Comparison of ENCODE assay signal across 17 cellular contexts in the genomic region with DNA sequence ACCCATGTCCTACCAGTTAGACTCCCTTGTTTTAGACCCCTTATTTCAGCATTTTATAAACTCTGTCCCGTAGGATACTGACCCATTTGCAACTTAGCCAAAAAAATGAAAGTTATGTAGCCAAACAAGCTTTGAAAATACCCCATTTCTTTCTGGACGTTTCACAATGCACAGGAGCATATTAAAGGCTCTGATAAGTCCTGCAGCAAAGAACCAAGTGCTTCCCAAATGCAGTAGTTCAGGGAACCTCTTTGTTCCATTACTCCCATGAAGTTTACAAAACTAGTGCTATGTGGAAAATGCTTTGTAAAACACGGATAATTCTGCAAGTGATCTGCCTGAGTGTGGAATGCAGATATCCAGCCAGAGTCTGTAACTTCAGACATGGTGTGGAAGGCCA. TPM values are rescaled to one million over a fixed set of nuclear protein-coding genes. Genes with fewer than 3 reads are reported as not detected.
DNase-seq lines count a peak whose midpoint lies in the region; ATAC-seq, FAIRE-seq and TF ChIP-seq lines count a peak whose summit lies in the region.
"Had no signal": no experiment of that assay in that cellular context is flagged by ENCODE, and none has a peak within 500 bp of the region (broad histone marks: within the 10 kb centered on the region; RNA-seq: fewer than 3 reads in every experiment).

No MANE protein-coding gene starts in this region.

- no peak overlapping the region for H3K4me3 ChIP-seq in BLaER1
- H3K4me3 ChIP-seq: GM23248 had no signal

- no peaks in the 10 kb centered on the region for H4K20me1 ChIP-seq in BLaER1

- H3K27me3 ChIP-seq in BLaER1, result no peaks in the 10 kb centered on the region

- peaks cover 75% of the 10 kb centered on the region for H3K4me1 Mint-ChIP-seq in activated B cell treated with CpG ODN at 0.5 μM for 24 hours
- peaks cover 79% of the 10 kb centered on the region for H3K4me1 Mint-ChIP-seq in stimulated activated memory B cell treated with anti-CD40 and anti-IgM and Interleukin-4, amounts not matched to agents 10 μg/mL and 1 μg/mL and 100 μg/mL, for 72 hours

- no peak overlapping the region for H3K4me3 Mint-ChIP-seq in activated B cell treated with CpG ODN at 0.5 μM for 24 hours
- no peak overlapping the region for H3K4me3 Mint-ChIP-seq in stimulated activated memory B cell treated with anti-CD40 and anti-IgM and Interleukin-4, amounts not matched to agents 10 μg/mL and 1 μg/mL and 100 μg/mL, for 72 hours

- peak overlapping the region; percentile 64 for H3K4me2 ChIP-seq in BLaER1

- H3K9me3 ChIP-seq in BLaER1, result no peaks in the 10 kb centered on the region
- H3K9me3 ChIP-seq: BE2C, Caco-2 had no signal

- no peak for ATAC-seq in activated B cell treated with CpG ODN at 0.5 μM for 24 hours (ENCODE audit: low read depth)
- ATAC-seq in stimulated activated memory B cell treated with anti-CD40 and anti-IgM and Interleukin-4, amounts not matched to agents 10 μg/mL and 1 μg/mL and 100 μg/mL, for 72 hours, result no peak
- ATAC-seq: HepG2 had no signal

- H3K27ac Mint-ChIP-seq in activated B cell treated with CpG ODN at 0.5 μM for 24 hours, result peak overlapping the region; percentile 93
- peak overlapping the region; percentile 87 for H3K27ac Mint-ChIP-seq in stimulated activated memory B cell treated with anti-CD40 and anti-IgM and Interleukin-4, amounts not matched to agents 10 μg/mL and 1 μg/mL and 100 μg/mL, for 72 hours

- H3K36me3 ChIP-seq in BLaER1, result no peaks in the 10 kb centered on the region
- H3K36me3 ChIP-seq: BE2C had no signal

- no peaks in the 10 kb centered on the region for H3K27me3 Mint-ChIP-seq in activated B cell treated with CpG ODN at 0.5 μM for 24 hours
- H3K27me3 Mint-ChIP-seq in stimulated activated memory B cell treated with anti-CD40 and anti-IgM and Interleukin-4, amounts not matched to agents 10 μg/mL and 1 μg/mL and 100 μg/mL, for 72 hours, result no peaks in the 10 kb centered on the region

- no peak overlapping the region for H3K27ac ChIP-seq in BLaER1
- H3K27ac ChIP-seq: GM23248 had no signal

- CTCF ChIA-PET in activated B cell treated with CpG ODN at 0.5 μM for 24 hours (lab: Charles Lee), result interaction anchor here (0.8 to 1.5 kb wide), 4 partner anchors 12 to 129 kb away, joined by 3 to 8 read pairs (median 4); no protein-coding TSS in a partner anchor

- H3K9ac ChIP-seq in BLaER1, result no peak overlapping the region
- H3K9ac ChIP-seq: GM23248 had no signal

- intact Hi-C loops in activated B cell treated with CpG ODN at 0.5 μM for 24 hours (cut with micrococcal nuclease), result no loop called here

- no peak for TF ChIP-seq POLR2A in GM12891 (IDR thresholded peaks at IDR 0.05; ENCODE audit: low read depth, low read length)

- no peaks in the 10 kb centered on the region for H3K9me3 Mint-ChIP-seq in activated B cell treated with CpG ODN at 0.5 μM for 24 hours
- H3K9me3 Mint-ChIP-seq in stimulated activated memory B cell treated with anti-CD40 and anti-IgM and Interleukin-4, amounts not matched to agents 10 μg/mL and 1 μg/mL and 100 μg/mL, for 72 hours, result no peaks in the 10 kb centered on the region
- H3K9me3 Mint-ChIP-seq: CD8-positive, alpha-beta memory T cell had no signal

- H3K36me3 Mint-ChIP-seq in activated B cell treated with CpG ODN at 0.5 μM for 24 hours (ENCODE audit: low read depth), result no peaks in the 10 kb centered on the region
- H3K36me3 Mint-ChIP-seq in stimulated activated memory B cell treated with anti-CD40 and anti-IgM and Interleukin-4, amounts not matched to agents 10 μg/mL and 1 μg/mL and 100 μg/mL, for 72 hours, result no peaks in the 10 kb centered on the region
- H3K36me3 Mint-ChIP-seq: CD8-positive, alpha-beta memory T cell had no signal

- no peak for TF ChIP-seq CTCF in activated B cell treated with CpG ODN at 0.5 μM for 24 hours (IDR thresholded peaks at IDR 0.05)

- no peak for DNase-seq in GM12891 (ENCODE audit: insufficient read length, low spot score)
- no peak for DNase-seq in activated B cell treated with CpG ODN at 0.5 μM for 24 hours
- DNase-seq in germinal center (ENCODE audit: low spot score), result no peak
- no peak for DNase-seq in activated CD8-positive, alpha-beta memory T cell treated with anti-CD3 and anti-CD28 coated beads, Interleukin-2, amount 50 U/mL, for 48 hours
- DNase-seq in NCI-H187 treated with DMSO at 0.1 percent for 48 hours (lab: John Stamatoyannopoulos, UW), result no peak
- DNase-seq: BE2C; Caco-2; CD8-positive, alpha-beta memory T cell; DND-41; GF-D8; GM23248; H7 had no signal

- POLR2A ChIA-PET in activated B cell treated with CpG ODN at 0.5 μM for 24 hours (lab: Charles Lee), result interaction anchor here (0.6 to 8.9 kb wide), 14 partner anchors 8 to 213 kb away, joined by 3 to 120 read pairs (median 5); a partner anchor contains a TSS

- peaks cover 58% of the 10 kb centered on the region for H3K4me1 ChIP-seq in BLaER1
- H3K4me1 ChIP-seq: BE2C, Caco-2 had no signal

- peak; percentile 9 for FAIRE-seq in GM12891 (lab: Jason Lieb, UNC)
- FAIRE-seq: A204.1, HepG2, HTR-8/SVneo had no signal

TF ChIP-seq in GM12891, 5 proteins besides CTCF, POLR2A, EP300 and RAD21:
- TF ChIP-seq POU2F2 (IDR thresholded peaks at IDR 0.05; ENCODE audit: low read depth, low read length) (no peak), SPI1 (IDR thresholded peaks at IDR 0.05; ENCODE audit: low read depth, low read length) (no peak), TAF1 (IDR thresholded peaks at IDR 0.05; ENCODE audit: low read depth, low read length) (no peak), POLR2AphosphoS5 (IDR thresholded peaks at IDR 0.05; ENCODE audit: low read depth, low read length) (no peak), PAX5 (IDR thresholded peaks at IDR 0.05; ENCODE audit: insufficient read depth, low read length, severe bottlenecking) (no peak)

RNA-seq across cellular contexts. Expression of a gene that starts 51.6 kb away (rescaled TPM):
- 111 TPM for polyA plus RNA-seq in GM12891 (2012; ENCODE audit: low read depth, missing spikeins)
- 234 and 248 TPM in 2 replicates for total RNA-seq in activated B cell treated with CpG ODN at 0.5 μM for 24 hours
- total RNA-seq: GM23248, HepG2 had no signal
- polyA plus RNA-seq: HepG2 had no signal
